ENCODE assay signal across 9 cellular contexts in the genomic region with DNA sequence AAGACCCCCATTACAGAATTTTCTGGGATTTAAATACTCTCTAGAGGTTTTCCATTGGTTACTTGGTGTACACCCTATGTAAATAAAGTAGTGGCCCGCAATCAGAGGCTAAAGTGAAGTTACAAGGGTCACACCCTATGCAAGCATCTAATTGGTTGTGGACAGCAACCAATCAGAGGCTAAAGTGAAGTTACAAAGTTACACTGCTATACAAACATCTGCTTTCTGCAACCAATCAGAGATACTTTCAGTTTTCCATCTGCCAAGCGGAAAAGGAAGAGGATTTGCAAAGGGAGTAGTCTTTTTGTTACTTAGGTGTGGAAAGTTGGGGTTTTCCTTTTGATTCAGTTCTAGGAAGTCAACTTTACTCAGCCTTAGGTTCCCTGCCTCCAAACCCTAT. TPM values are rescaled to one million over a fixed set of nuclear protein-coding genes. Genes with fewer than 3 reads are reported as not detected.
DNase-seq lines count a peak whose midpoint lies in the region; ATAC-seq lines count a peak whose summit lies in the region.
"Had no signal": no experiment of that assay in that cellular context is flagged by ENCODE, and none has a peak within 500 bp of the region (broad histone marks: within the 10 kb centered on the region; RNA-seq: fewer than 3 reads in every experiment).

No MANE protein-coding gene starts in this region.

- peaks cover 3% of the 10 kb centered on the region for H3K4me1 Mint-ChIP-seq in activated T-helper 17 cell treated with anti-CD3 and anti-CD28 coated beads, Interleukin-2, amount 50 U/mL, for 72 hours

- H3K36me3 Mint-ChIP-seq in activated T-helper 17 cell treated with anti-CD3 and anti-CD28 coated beads, Interleukin-2, amount 50 U/mL, for 72 hours (ENCODE audit: low read depth), result peaks cover 14% of the 10 kb centered on the region

- peak overlapping the region; percentile 76 for H3K27ac Mint-ChIP-seq in activated T-helper 17 cell treated with anti-CD3 and anti-CD28 coated beads, Interleukin-2, amount 50 U/mL, for 72 hours

- peak overlapping the region; percentile 95 for H3K4me3 Mint-ChIP-seq in activated T-helper 17 cell treated with anti-CD3 and anti-CD28 coated beads, Interleukin-2, amount 50 U/mL, for 72 hours

- intact Hi-C loops in left colon (cut with DNase I, micrococcal nuclease), result no loop called here

- no peaks in the 10 kb centered on the region for H3K27me3 Mint-ChIP-seq in activated T-helper 17 cell treated with anti-CD3 and anti-CD28 coated beads, Interleukin-2, amount 50 U/mL, for 72 hours

- peak; percentile 19 for DNase-seq in stimulated activated CD4-positive, alpha-beta T cell treated with anti-CD3 and anti-CD28 coated beads, Interleukin-4, amount 100 ng/mL, for 24 hours
- no peak for DNase-seq in stimulated activated CD4-positive, alpha-beta T cell treated with anti-CD3 and anti-CD28 coated beads, Interleukin-1b, Interleukin-23, amount 100 ng/mL, for 48 hours
- DNase-seq in left colon (no peak), NK-92 (lab: John Stamatoyannopoulos, UW; ENCODE audit: unreplicated experiment) (no peak), epidermal melanocyte (ENCODE audit: insufficient read length, low spot score) (no peak), dedifferentiated amniotic fluid mesenchymal stem cell (ENCODE audit: extremely low spot score) (no peak)
- DNase-seq: NCI-H2081 treated with DMSO at 0.1 percent for 48 hours had no signal

- no peaks in the 10 kb centered on the region for H3K9me3 Mint-ChIP-seq in activated T-helper 17 cell treated with anti-CD3 and anti-CD28 coated beads, Interleukin-2, amount 50 U/mL, for 72 hours

- ATAC-seq in activated T-helper 17 cell treated with anti-CD3 and anti-CD28 coated beads, Interleukin-2, amount 50 U/mL, for 72 hours (replicated peaks), result peak; percentile 66
- peak; percentile 74 for ATAC-seq in left colon
- ATAC-seq in HG02970 (IDR thresholded peaks at IDR 0.05; ENCODE audit: low FRiP score, unreplicated experiment), result no peak

RNA-seq across cellular contexts. Expression of a gene that starts 2.0 kb away (rescaled TPM):
- 10 to 100 TPM; 70.2 to 74.5 TPM for total RNA-seq in activated T-helper 17 cell treated with anti-CD3 and anti-CD28 coated beads, Interleukin-2, amount 50 U/mL, for 72 hours
- 10 to 100 TPM; 46.0 to 49.8 TPM for total RNA-seq in left colon
